In the genomic region with DNA sequence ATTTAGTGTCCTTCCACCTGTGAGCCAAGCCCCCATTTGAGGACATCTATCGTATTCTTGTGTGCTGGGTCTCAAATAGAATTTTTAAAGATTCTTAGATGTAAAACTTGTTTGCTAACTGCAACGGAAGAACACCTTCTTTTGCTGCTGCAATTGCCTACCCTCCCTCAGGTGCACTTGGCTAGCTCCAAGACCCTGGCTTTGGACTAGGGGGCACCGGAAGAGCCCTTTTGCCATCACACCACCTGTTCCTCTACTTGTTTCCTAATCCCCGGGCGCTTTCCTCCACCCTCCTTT, we compare ENCODE assay signal across 8 cellular contexts. TPM values are rescaled to one million over a fixed set of nuclear protein-coding genes. Genes with fewer than 3 reads are reported as not detected.
DNase-seq lines count a peak whose midpoint lies in the region; ATAC-seq, FAIRE-seq and TF ChIP-seq lines count a peak whose summit lies in the region.

No MANE protein-coding gene starts in this region.

- no peak overlapping the region for H2AFZ ChIP-seq in HCT116 (ENCODE audit: low read depth, low read length, poor library complexity, severe bottlenecking)

- TF ChIP-seq CTCF in A549 (IDR thresholded peaks at IDR 0.05), result no peak
- TF ChIP-seq CTCF in HCT116 (IDR thresholded peaks at IDR 0.05 in 2 of 3, conservative IDR thresholded peaks at IDR 0.05 in 1 of 3; ENCODE audit: borderline replicate concordance in 1 of 3, insufficient read depth in 1 of 3, low read depth in 2 of 3, low read length in 2 of 3), result no peak
- TF ChIP-seq CTCF in lower lobe of right lung (IDR thresholded peaks at IDR 0.05), result no peak

- H4K20me1 ChIP-seq in HCT116 (ENCODE audit: insufficient read depth), result peaks cover 20% of the 10 kb centered on the region; the same call in 1 of the 2 replicates

- peaks cover 23% of the 10 kb centered on the region for H3K79me2 ChIP-seq in HCT116 (ENCODE audit: insufficient read depth, low read length)

- peak overlapping the region; percentile 99; the same call in 1 of the 2 replicates for H3K9ac ChIP-seq in HCT116 (ENCODE audit: low read length)

- 28% methylated on average over 4 of the region's 5 CpGs for WGBS in A549 (ENCODE audit: missing lambda C conversion rate)

- H3K9me2 ChIP-seq in HCT116 (ENCODE audit: insufficient read depth), result no peaks in the 10 kb centered on the region

- H3K36me3 Mint-ChIP-seq in activated naive CD8-positive, alpha-beta T cell treated with anti-CD3 and anti-CD28 coated beads, Interleukin-2, amount 50 U/mL, for 24 hours (ENCODE audit: low read depth), result peaks cover 37% of the 10 kb centered on the region

- peak overlapping the region; percentile 85 for H3K4me3 Mint-ChIP-seq in activated naive CD8-positive, alpha-beta T cell treated with anti-CD3 and anti-CD28 coated beads, Interleukin-2, amount 50 U/mL, for 24 hours

- CTCF ChIA-PET in A549 (lab: Yijun Ruan, JAX) (interaction anchor here (0.5 to 2.9 kb wide), 8 partner anchors 10 to 195 kb away, joined by 3 to 14 read pairs (median 6); partner anchors contain the start of gene DHDDS), HCT116 (lab: Charles Lee) (interaction anchor here (1.2 to 1.8 kb wide), 2 partner anchors 185 to 186 kb away, joined by 4 to 6 read pairs; no protein-coding TSS in a partner anchor)

- POLR2A ChIA-PET in A549 (lab: Yijun Ruan, JAX), result interaction anchor here (0.6 to 4.4 kb wide), 3 partner anchors 29 to 54 kb away, joined by 3 to 18 read pairs (median 3); partner anchors contain the start of gene DHDDS
- POLR2A ChIA-PET in HCT116 (lab: Charles Lee), result interaction anchor here (1.1 kb wide), 1 partner anchor 13 kb away, joined by 3 read pairs; no protein-coding TSS in a partner anchor

- no peak for DNase-seq in A549 (ENCODE audit: low read depth in 1 of 2, low spot score in 1 of 2)
- DNase-seq in HCT116 (ENCODE audit: low read depth, low spot score), result no peak
- DNase-seq in activated naive CD8-positive, alpha-beta T cell treated with anti-CD3 and anti-CD28 coated beads, Interleukin-2, amount 50 U/mL, for 24 hours, result no peak
- DNase-seq in lower lobe of right lung, result no peak
- no peak for DNase-seq in LoVo (ENCODE audit: low spot score)
- no peak for DNase-seq in NCI-H1436 (lab: John Stamatoyannopoulos, UW)

- H3K4me1 Mint-ChIP-seq in activated naive CD8-positive, alpha-beta T cell treated with anti-CD3 and anti-CD28 coated beads, Interleukin-2, amount 50 U/mL, for 24 hours, result peaks cover 39% of the 10 kb centered on the region

- RAD21 ChIA-PET in HCT116 (lab: Charles Lee; ENCODE audit: low non-redundant PET in 1 of 2, low total read pairs in 2 of 2, uncharacterized antibody in 2 of 2, unreplicated experiment in 2 of 2), result no interaction called here

- intact Hi-C loops in HCT116 (cut with micrococcal nuclease) (no loop called here), lower lobe of right lung (cut with DNase I) (no loop called here)

- H3K4me2 ChIP-seq in A549, result peak overlapping the region; percentile 100
- H3K4me2 ChIP-seq in HCT116 (ENCODE audit: low read length), result peak overlapping the region; percentile 99

- no peaks in the 10 kb centered on the region for H3K9me3 Mint-ChIP-seq in activated naive CD8-positive, alpha-beta T cell treated with anti-CD3 and anti-CD28 coated beads, Interleukin-2, amount 50 U/mL, for 24 hours

- H3K4me1 ChIP-seq in A549 (peaks cover 20% of the 10 kb centered on the region; the same call in 2 of the 3 replicates), HCT116 (ENCODE audit: control insufficient read depth in 1 of 2, insufficient read depth in 2 of 2, low read length in 2 of 2) (peaks cover 13 to 39% of the 10 kb centered on the region in 2 experiments), lower lobe of right lung (peaks cover 38% of the 10 kb centered on the region)

- ATAC-seq in A549, result no peak
- ATAC-seq in HCT116, result no peak
- no peak for ATAC-seq in activated naive CD8-positive, alpha-beta T cell treated with anti-CD3 and anti-CD28 coated beads, Interleukin-2, amount 50 U/mL, for 24 hours
- ATAC-seq in lower lobe of right lung, result no peak
- ATAC-seq in GM21786 (IDR thresholded peaks at IDR 0.05; ENCODE audit: unreplicated experiment), result no peak
- ATAC-seq in GM19023 (IDR thresholded peaks at IDR 0.05; ENCODE audit: unreplicated experiment), result no peak

- TF ChIP-seq RAD21 in A549 (conservative IDR thresholded peaks at IDR 0.05 in 1 of 2, IDR thresholded peaks at IDR 0.05 in 1 of 2) (no peak), HCT116 (IDR thresholded peaks at IDR 0.05; ENCODE audit: low read depth) (no peak)

- no peaks in the 10 kb centered on the region for H3K9me3 ChIP-seq in A549
- no peaks in the 10 kb centered on the region for H3K9me3 ChIP-seq in HCT116 (ENCODE audit: control insufficient read depth in 1 of 2, insufficient read depth in 1 of 2, low read depth in 1 of 2, low read length in 2 of 2)
- no peaks in the 10 kb centered on the region for H3K9me3 ChIP-seq in lower lobe of right lung

- no peaks in the 10 kb centered on the region for H3K27me3 Mint-ChIP-seq in activated naive CD8-positive, alpha-beta T cell treated with anti-CD3 and anti-CD28 coated beads, Interleukin-2, amount 50 U/mL, for 24 hours

- no peaks in the 10 kb centered on the region for H3K27me3 ChIP-seq in HCT116 (ENCODE audit: insufficient read depth, low read length)
- no peaks in the 10 kb centered on the region for H3K27me3 ChIP-seq in lower lobe of right lung (ENCODE audit: low read depth)

- TF ChIP-seq POLR2A in A549 (IDR thresholded peaks at IDR 0.05; ENCODE audit: low read length) (no peak), HCT116 (IDR thresholded peaks at IDR 0.05; ENCODE audit: borderline replicate concordance, extremely low read depth, insufficient read depth, insufficient read length) (no peak)

- no TSS peak for BruUV-seq in HCT116 (replicated peaks; lab: Mats Ljungman, UMichigan)

- peak overlapping the region; percentile 20 for H3K27ac Mint-ChIP-seq in activated naive CD8-positive, alpha-beta T cell treated with anti-CD3 and anti-CD28 coated beads, Interleukin-2, amount 50 U/mL, for 24 hours

- peak overlapping the region; percentile 83 for H3K4me3 ChIP-seq in A549
- peak overlapping the region; percentile 60 to 83; a peak in 3 of 4 replicates for H3K4me3 ChIP-seq in HCT116 (replicated peaks in 1 of 2; ENCODE audit: low read depth in 1 of 2, low read length in 2 of 2)
- peak overlapping the region; percentile 99 for H3K4me3 ChIP-seq in lower lobe of right lung

- no peak for FAIRE-seq in A549 (lab: Jason Lieb, UNC)

- TF ChIP-seq EP300 in A549 (IDR thresholded peaks at IDR 0.05), result no peak

- peak overlapping the region; percentile 98 to 100; a peak in 4 of 6 replicates for H3K27ac ChIP-seq in A549
- peak overlapping the region; percentile 100; the same call in 1 of the 2 replicates for H3K27ac ChIP-seq in HCT116 (ENCODE audit: low read depth, low read length)
- peak overlapping the region; percentile 100 for H3K27ac ChIP-seq in lower lobe of right lung

- H3K36me3 ChIP-seq in HCT116 (ENCODE audit: control insufficient read depth in 1 of 2, insufficient read depth in 2 of 2, low read length in 2 of 2) (peaks cover 14 to 37% of the 10 kb centered on the region in 2 experiments), lower lobe of right lung (peaks cover 42% of the 10 kb centered on the region)

TF ChIP-seq in A549, 52 proteins besides CTCF, POLR2A, EP300 and RAD21 (continues in another document):
- TF ChIP-seq SMC3 (IDR thresholded peaks at IDR 0.05) (no peak), KDM1A (IDR thresholded peaks at IDR 0.05; ENCODE audit: low read depth) (no peak), CBX2 (IDR thresholded peaks at IDR 0.05; ENCODE audit: borderline replicate concordance, low read depth) (no peak), FOSB (CRISPR knock-in tag; IDR thresholded peaks at IDR 0.05) (no peak)

TF ChIP-seq in HCT116, 20 proteins besides CTCF, POLR2A, EP300 and RAD21 (continues in another document):
- TF ChIP-seq SP1 (IDR thresholded peaks at IDR 0.05; ENCODE audit: low read depth) (no peak), TCF7L2 (IDR thresholded peaks at IDR 0.05; ENCODE audit: borderline replicate concordance, extremely low read depth, insufficient read depth, insufficient read length) (no peak), ZNF274 (IDR thresholded peaks at IDR 0.05; ENCODE audit: low read depth, low read length) (no peak), SIN3A (IDR thresholded peaks at IDR 0.05; ENCODE audit: low read depth) (no peak)

RNA-seq across cellular contexts. Expression of gene HMGN2, which starts 1.1 kb away (rescaled TPM):
- polyA plus RNA-seq in A549 (2011; rRNA removed), result 146 and 181 TPM in 2 replicates
- 273 and 310 TPM in 2 replicates for polyA plus RNA-seq in A549 (2012; cell fraction: cytosol; rRNA removed)
- polyA plus RNA-seq in A549 (2012; cell fraction: nucleus; rRNA removed), result 104 and 110 TPM in 2 replicates
- polyA plus RNA-seq in A549 (2017; fragmentation: RNase III; extraction: RNeasy Plus Mini Kit Qiagen cat#74134 plus additional on column Dnase treatment), result 290 to 380 TPM (median 310 TPM) in 3 replicates
- polyA minus RNA-seq in A549 (2011; rRNA and poly(A)+ RNA removed), result 21.2 and 35.6 TPM in 2 replicates
- total RNA-seq in HCT116 (2021; ENCODE audit: unreplicated experiment), result 483 TPM
- polyA plus RNA-seq in HCT116 (2012), result 363 and 549 TPM in 2 replicates
- total RNA-seq in lower lobe of right lung, result 326 TPM

RNA-seq across cellular contexts. Expression of gene DHDDS, which starts 39.0 kb away (rescaled TPM):
- 20.4 and 26.0 TPM in 2 replicates for polyA plus RNA-seq in A549 (2011; rRNA removed)
- 12.7 and 15.5 TPM in 2 replicates for polyA plus RNA-seq in A549 (2012; cell fraction: cytosol; rRNA removed)
- polyA plus RNA-seq in A549 (2012; cell fraction: nucleus; rRNA removed), result 17.3 and 19.0 TPM in 2 replicates
- polyA plus RNA-seq in A549 (2017; fragmentation: RNase III; extraction: RNeasy Plus Mini Kit Qiagen cat#74134 plus additional on column Dnase treatment), result 26.9 to 27.8 TPM (median 27.3 TPM) in 3 replicates
- 29.8 and 30.1 TPM in 2 replicates for polyA minus RNA-seq in A549 (2011; rRNA and poly(A)+ RNA removed)
- 46.0 TPM for total RNA-seq in HCT116 (2021; ENCODE audit: unreplicated experiment)
- 25.5 and 29.2 TPM in 2 replicates for polyA plus RNA-seq in HCT116 (2012)
- total RNA-seq in lower lobe of right lung, result 37.2 TPM

RNA-seq across cellular contexts. Expression of gene RPS6KA1, which starts 58.4 kb away (rescaled TPM):
- polyA plus RNA-seq in A549 (2011; rRNA removed), result 9.8 and 11.8 TPM in 2 replicates
- 13.7 and 16.5 TPM in 2 replicates for polyA plus RNA-seq in A549 (2012; cell fraction: cytosol; rRNA removed)
- polyA plus RNA-seq in A549 (2012; cell fraction: nucleus; rRNA removed), result 17.6 and 18.5 TPM in 2 replicates
- polyA plus RNA-seq in A549 (2017; fragmentation: RNase III; extraction: RNeasy Plus Mini Kit Qiagen cat#74134 plus additional on column Dnase treatment), result 12.4 to 14.1 TPM (median 12.7 TPM) in 3 replicates
- polyA minus RNA-seq in A549 (2011; rRNA and poly(A)+ RNA removed), result 24.0 and 26.2 TPM in 2 replicates
- total RNA-seq in HCT116 (2021; ENCODE audit: unreplicated experiment), result 47.0 TPM
- polyA plus RNA-seq in HCT116 (2012), result 36.2 and 37.9 TPM in 2 replicates
- 140 TPM for total RNA-seq in lower lobe of right lung
